ENCODE assay signal across 10 cellular contexts in genomic region chr19:13037161-13037560, GRCh38. TPM values are rescaled to one million over a fixed set of nuclear protein-coding genes. Genes with fewer than 3 reads are reported as not detected.
DNase-seq lines count a peak whose midpoint lies in the region; ATAC-seq and TF ChIP-seq lines count a peak whose summit lies in the region.
"Had no signal": no experiment of that assay in that cellular context is flagged by ENCODE, and none has a peak within 500 bp of the region (broad histone marks: within the 10 kb centered on the region; RNA-seq: fewer than 3 reads in every experiment).

No MANE protein-coding gene starts in this region.

- TF ChIP-seq CTCF in heart right ventricle (IDR thresholded peaks at IDR 0.05) (no peak), breast epithelium (IDR thresholded peaks at IDR 0.05) (no peak), mesothelial cell of epicardium (IDR thresholded peaks at IDR 0.05; ENCODE audit: unreplicated experiment) (no peak), nephron progenitor cell (IDR thresholded peaks at IDR 0.05) (no peak)

- H3K9me3 Mint-ChIP-seq in mesothelial cell of epicardium (no peaks in the 10 kb centered on the region), nephron progenitor cell (no peaks in the 10 kb centered on the region)

- peaks cover 36% of the 10 kb centered on the region for H3K27me3 Mint-ChIP-seq in mesothelial cell of epicardium (ENCODE audit: low read depth)
- H3K27me3 Mint-ChIP-seq in nephron progenitor cell (ENCODE audit: low read depth, poor library complexity) = peaks cover 98% of the 10 kb centered on the region

- H3K4me1 ChIP-seq in heart right ventricle = peaks cover 58 to 100% (median 95%) of the 10 kb centered on the region in 9 donors
- peaks cover 16 to 82% of the 10 kb centered on the region in 2 donors for H3K4me1 ChIP-seq in breast epithelium
- H3K4me1 ChIP-seq in aorta (ENCODE audit: control insufficient read depth in 1 of 2, insufficient read depth in 2 of 2, low read length in 2 of 2) = peaks cover 6 to 8% of the 10 kb centered on the region in 2 donors

- H3K36me3 Mint-ChIP-seq in mesothelial cell of epicardium (peaks cover 3% of the 10 kb centered on the region), nephron progenitor cell (ENCODE audit: low read depth) (no peaks in the 10 kb centered on the region)

- peak overlapping the region; percentile 79 for H3K27ac Mint-ChIP-seq in mesothelial cell of epicardium
- H3K27ac Mint-ChIP-seq in nephron progenitor cell = no peak overlapping the region

- DNase-seq in heart right ventricle = no peak
- DNase-seq in cardiac septum (ENCODE audit: low spot score) = no peak
- DNase-seq in breast epithelium (ENCODE audit: low spot score in 2 of 2) = peak in 1 of 2 donors; percentile 68
- no peak for DNase-seq in mesothelial cell of epicardium (ENCODE audit: low spot score in 2 of 2, unreplicated experiment in 2 of 2)
- DNase-seq in aorta = peak; percentile 66 to 83
- no peak for DNase-seq in nephron progenitor cell
- DNase-seq in DMS53 treated with DMSO at 0.1 percent for 48 hours (lab: John Stamatoyannopoulos, UW; ENCODE audit: unreplicated experiment) = no peak
- no peak for DNase-seq in NCI-H1694 treated with DMSO at 0.1 percent for 48 hours (lab: John Stamatoyannopoulos, UW)

- WGBS in heart right ventricle, 2 donors = 43 to 44% methylated on average over 7 of the region's 7 CpGs
- WGBS in aorta, 2 donors = 12 to 15% methylated on average over 7 of the region's 7 CpGs

- no peak for TF ChIP-seq POLR2A in breast epithelium (IDR thresholded peaks at IDR 0.05)

- H3K4me3 ChIP-seq in heart right ventricle (no peak overlapping the region), breast epithelium (peak overlapping the region in 1 of 3 donors; percentile 21), aorta (ENCODE audit: low read length in 2 of 2) (no peak overlapping the region)

- H3K36me3 ChIP-seq in heart right ventricle = peaks cover 0 to 3% (median 0%) of the 10 kb centered on the region in 9 donors
- no peaks in the 10 kb centered on the region for H3K36me3 ChIP-seq in breast epithelium
- H3K36me3 ChIP-seq in aorta (ENCODE audit: control insufficient read depth in 1 of 2, insufficient read depth in 2 of 2, low read length in 1 of 2) = no peaks in the 10 kb centered on the region
- H3K36me3 ChIP-seq: BE2C had no signal

- H3K4me1 Mint-ChIP-seq in mesothelial cell of epicardium (peaks cover 54% of the 10 kb centered on the region), nephron progenitor cell (peaks cover 24% of the 10 kb centered on the region)

- no peak overlapping the region for H3K4me3 Mint-ChIP-seq in mesothelial cell of epicardium
- H3K4me3 Mint-ChIP-seq in nephron progenitor cell = no peak overlapping the region

- H3K9me3 ChIP-seq in heart right ventricle = no peaks in the 10 kb centered on the region
- H3K9me3 ChIP-seq in breast epithelium = no peaks in the 10 kb centered on the region
- H3K9me3 ChIP-seq in aorta (ENCODE audit: control insufficient read depth, low read length) = no peaks in the 10 kb centered on the region
- H3K9me3 ChIP-seq: BE2C had no signal

- intact Hi-C loops in heart right ventricle (cut with DNase I) = loop anchor here in 2 of 10 donors (10.0 kb wide), 1 partner anchor 52 kb away; no protein-coding TSS in a partner anchor
- intact Hi-C loops in cardiac septum (cut with DNase I) = no loop called here
- intact Hi-C loops in breast epithelium (cut with DNase I; ENCODE audit: low total_unique reads) = no loop called here
- intact Hi-C loops in aorta (cut with DNase I) = no loop called here

- no peaks in the 10 kb centered on the region for H3K27me3 ChIP-seq in heart right ventricle
- no peaks in the 10 kb centered on the region for H3K27me3 ChIP-seq in breast epithelium
- no peaks in the 10 kb centered on the region for H3K27me3 ChIP-seq in aorta (ENCODE audit: control insufficient read depth in 1 of 2, insufficient read depth in 2 of 2, low read length in 1 of 2)
- H3K27me3 ChIP-seq: BE2C had no signal

- ATAC-seq in heart right ventricle (peak in 4 of 8 donors; percentile 2 to 38 (median 18)), aorta (ENCODE audit: low FRiP score) (peak; percentile 39)
- ATAC-seq: activated CD4-positive, CD25-positive, alpha-beta regulatory T cell treated with anti-CD3 and anti-CD28 coated beads, Interleukin-2, amount 50 U/mL, for 24 hours had no signal

- H3K27ac ChIP-seq in heart right ventricle (peak overlapping the region; percentile 42 to 96 (median 79)), breast epithelium (peak overlapping the region; percentile 95 to 97), aorta (ENCODE audit: low read depth in 1 of 2, low read length in 2 of 2) (peak overlapping the region; percentile 97 to 99)

RNA-seq across cellular contexts. Expression of gene NFIX, which starts 41.9 kb away (rescaled TPM):
- total RNA-seq in heart right ventricle (100 to 1,000 TPM; 111 to 162 (median 145) TPM), cardiac septum (123 TPM), breast epithelium (10 to 100 TPM; 43.6 to 53.9 (median 52.8) TPM), mesothelial cell of epicardium (52.4 to 55.5 TPM (median 53.8 TPM) in 3 replicates), aorta (100 to 1,000 TPM; 184 to 327 TPM)
- polyA plus RNA-seq in heart right ventricle (10 to 100 TPM; 16.8 to 34.2 TPM), aorta (10 to 100 TPM; 45.5 to 49.8 TPM)

Comparison
In these comparisons a context has a peak if more than half of its experiments do, and no peak if none do; other contexts are left out.
1. DNase-seq: peak in aorta (2 of 2); none in heart right ventricle (0 of 2), cardiac septum (single experiment), mesothelial cell of epicardium (0 of 2), nephron progenitor cell (single experiment), DMS53 treated with DMSO at 0.1 percent for 48 hours (single experiment) and NCI-H1694 treated with DMSO at 0.1 percent for 48 hours (single experiment).
2. Peak in every context shown above with its lines, with median percentiles within 50 percentile points of each other: H3K27ac ChIP-seq.